ENCODE assay signal across 1 cellular context in the genomic region with DNA sequence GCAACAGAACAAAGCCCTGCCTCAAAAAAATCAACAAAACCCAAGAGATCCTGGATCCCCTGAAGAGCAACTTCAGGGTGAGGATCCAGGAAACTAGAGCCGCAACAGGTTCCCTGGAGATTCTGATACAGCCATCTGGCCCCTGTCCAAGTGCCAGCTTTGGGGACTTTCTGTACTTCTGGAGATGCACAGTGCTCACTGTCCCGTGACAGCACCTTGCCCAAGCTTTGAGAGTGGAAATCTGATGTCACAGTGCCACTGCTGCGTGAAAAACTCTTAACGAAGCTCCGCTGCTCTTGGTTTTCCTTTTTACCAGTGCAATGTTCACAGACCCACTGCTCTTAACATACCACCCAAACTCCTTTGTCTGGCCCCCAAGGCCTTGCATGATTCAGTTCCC.
TF ChIP-seq lines count a peak whose summit lies in the region.

No MANE protein-coding gene starts in this region.

TF ChIP-seq in IMR-90, 13 proteins besides CTCF, POLR2A, EP300 and RAD21:
- TF ChIP-seq SMC3 (IDR thresholded peaks at IDR 0.05; ENCODE audit: low read depth, low read length): no peak
- TF ChIP-seq CEBPB (IDR thresholded peaks at IDR 0.05; ENCODE audit: low read depth, low read length): no peak
- TF ChIP-seq CHD1 (IDR thresholded peaks at IDR 0.05; ENCODE audit: low read depth, low read length): no peak
- TF ChIP-seq RFX5 (IDR thresholded peaks at IDR 0.05; ENCODE audit: low read depth, low read length): no peak
- TF ChIP-seq FOS (IDR thresholded peaks at IDR 0.05; ENCODE audit: low read depth, low read length): no peak
